ENCODE assay signal across 22 cellular contexts in the genomic region with DNA sequence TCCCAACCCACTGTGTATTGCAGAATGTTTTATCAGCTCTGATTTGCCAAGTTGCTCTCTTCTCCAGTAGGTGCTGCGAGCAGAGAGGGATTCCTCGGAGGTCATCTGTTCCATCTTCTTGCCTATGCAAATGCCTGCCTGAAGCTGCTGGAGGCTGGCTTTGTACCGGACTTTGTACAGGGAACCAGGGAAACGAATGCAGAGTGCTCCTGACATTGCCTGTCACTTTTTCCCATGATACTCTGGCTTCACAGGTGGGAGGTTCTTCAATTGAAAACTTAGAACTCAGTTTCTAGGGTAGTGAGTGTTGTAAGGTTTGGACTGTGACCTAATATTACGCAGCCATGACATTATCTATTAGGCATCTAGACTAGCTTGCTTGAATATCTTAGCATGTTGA.
"Had no signal": no experiment of that assay in that cellular context is flagged by ENCODE, and none has a peak within 500 bp of the region (broad histone marks: within the 10 kb centered on the region; RNA-seq: fewer than 3 reads in every experiment).

No MANE protein-coding gene starts in this region.

- H3K27ac ChIP-seq: ascending aorta, esophagus squamous epithelium, lower lobe of right lung, suprapubic skin, WERI-Rb-1 had no signal

- H3K4me1 ChIP-seq: breast epithelium, esophagus squamous epithelium, lower lobe of right lung had no signal

- DNase-seq: activated CD4-positive, alpha-beta T cell treated with anti-CD3 and anti-CD28 coated beads for 1 hour; activated CD8-positive, alpha-beta memory T cell treated with anti-CD3 and anti-CD28 coated beads for 24 hours; activated CD8-positive, alpha-beta memory T cell treated with anti-CD3 and anti-CD28 coated beads, Interleukin-2, amount 50 U/mL, for 48 hours; activated effector memory CD4-positive, alpha-beta T cell treated with anti-CD3 and anti-CD28 coated beads, Interleukin-2, amount 50 U/mL, for 16 hours; activated T-cell treated with anti-CD3 and anti-CD28 coated beads, Interleukin-2, amount 50 U/mL, for 72 hours; effector memory CD4-positive, alpha-beta T cell; esophagus squamous epithelium; hypothalamus; lower lobe of right lung; nephron progenitor cell; nucleus accumbens; retina; stimulated activated CD4-positive, alpha-beta T cell treated with anti-CD3 and anti-CD28 coated beads, Interleukin-15, amount 100 ng/mL, for 24 hours; stimulated activated CD4-positive, alpha-beta T cell treated with anti-CD3 and anti-CD28 coated beads, Interleukin-2, amount 100 ng/mL, for 48 hours; trophoblast cell; WERI-Rb-1 had no signal

- H3K9me3 ChIP-seq: ascending aorta, breast epithelium, esophagus squamous epithelium, lower lobe of right lung, suprapubic skin had no signal

- FAIRE-seq: endothelial cell of umbilical vein, keratinocyte had no signal

- H3K4me3 ChIP-seq: ascending aorta, breast epithelium, esophagus squamous epithelium, lower lobe of right lung, skin epidermis, suprapubic skin had no signal

- H3K36me3 ChIP-seq: ascending aorta, breast epithelium, esophagus squamous epithelium, lower lobe of right lung, suprapubic skin, WERI-Rb-1 had no signal

- H3K27me3 ChIP-seq: ascending aorta, esophagus squamous epithelium, suprapubic skin had no signal

- ATAC-seq: activated T-cell treated with anti-CD3 and anti-CD28 coated beads, Interleukin-2, amount 50 U/mL, for 72 hours; lower lobe of right lung had no signal
